Comparison of ENCODE assay signal across 8 cellular contexts in genomic region chr13:111867657-111868056, GRCh38.
"Had no signal": no experiment of that assay in that cellular context is flagged by ENCODE, and none has a peak within 500 bp of the region (broad histone marks: within the 10 kb centered on the region; RNA-seq: fewer than 3 reads in every experiment).

No MANE protein-coding gene starts in this region.

- ATAC-seq: GM12878 had no signal

- FAIRE-seq: G401.6, GM12878, GM12891, GM12892, GM18507, GM19239 had no signal

- H3K4me3 ChIP-seq: GM12878 had no signal

- DNase-seq: GDM1, GF-D8 had no signal
